In the genomic region with DNA sequence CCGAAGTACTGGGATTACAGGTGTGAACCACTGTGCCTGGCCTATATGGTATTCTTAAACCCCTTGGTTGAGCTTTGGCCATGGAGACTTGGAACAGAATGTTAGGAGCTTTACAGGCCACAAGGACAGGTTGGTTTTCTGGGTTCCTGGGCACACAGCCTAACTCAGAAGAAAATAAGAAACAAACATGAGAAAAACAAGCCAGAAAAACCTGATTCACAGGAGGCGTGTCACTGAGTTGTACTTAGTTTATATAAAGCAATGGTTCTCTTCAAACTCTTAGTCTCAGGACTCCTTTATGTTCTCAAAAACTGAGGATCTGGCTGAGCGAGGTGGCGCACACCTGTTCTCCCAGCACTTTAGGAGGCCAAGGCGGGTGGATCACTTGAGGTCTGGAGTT, we compare ENCODE assay signal across 2 cellular contexts.
TF ChIP-seq lines count a peak whose summit lies in the region.

No MANE protein-coding gene starts in this region.

TF ChIP-seq in IMR-90, 13 proteins besides CTCF, POLR2A, EP300 and RAD21:
- no peak for TF ChIP-seq SMC3 (IDR thresholded peaks at IDR 0.05; ENCODE audit: low read depth, low read length)
- TF ChIP-seq MXI1 (IDR thresholded peaks at IDR 0.05; ENCODE audit: borderline replicate concordance, low read depth, low read length), result no peak
- TF ChIP-seq, protein P1, sequence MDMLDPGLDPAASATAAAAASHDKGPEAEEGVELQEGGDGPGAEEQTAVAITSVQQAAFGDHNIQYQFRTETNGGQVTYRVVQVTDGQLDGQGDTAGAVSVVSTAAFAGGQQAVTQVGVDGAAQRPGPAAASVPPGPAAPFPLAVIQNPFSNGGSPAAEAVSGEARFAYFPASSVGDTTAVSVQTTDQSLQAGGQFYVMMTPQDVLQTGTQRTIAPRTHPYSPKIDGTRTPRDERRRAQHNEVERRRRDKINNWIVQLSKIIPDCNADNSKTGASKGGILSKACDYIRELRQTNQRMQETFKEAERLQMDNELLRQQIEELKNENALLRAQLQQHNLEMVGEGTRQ (IDR thresholded peaks at IDR 0.05; ENCODE audit: low read depth, low read length), result no peak
- no peak for TF ChIP-seq RCOR1 (IDR thresholded peaks at IDR 0.05; ENCODE audit: insufficient replicate concordance, low read length)
- no peak for TF ChIP-seq FOS (IDR thresholded peaks at IDR 0.05; ENCODE audit: low read depth, low read length)
- no peak for TF ChIP-seq CHD1 (IDR thresholded peaks at IDR 0.05; ENCODE audit: low read depth, low read length)
TF ChIP-seq in IMR-90: peak in this region for 0.

TF ChIP-seq in endothelial cell of umbilical vein, 7 proteins besides CTCF, POLR2A, EP300 and RAD21:
- no peak for TF ChIP-seq MYC (IDR thresholded peaks at IDR 0.05; ENCODE audit: low read depth, low read length)
- no peak for TF ChIP-seq MAX (IDR thresholded peaks at IDR 0.05; ENCODE audit: insufficient read depth, insufficient read length)
- no peak for TF ChIP-seq GATA2 (IDR thresholded peaks at IDR 0.05; ENCODE audit: insufficient read depth, insufficient read length, low read depth, low read length)
- no peak for TF ChIP-seq FOS (IDR thresholded peaks at IDR 0.05; ENCODE audit: borderline replicate concordance, insufficient read depth, low read length)
- no peak for TF ChIP-seq JUN (IDR thresholded peaks at IDR 0.05; ENCODE audit: borderline replicate concordance, insufficient read depth, insufficient read length, low read depth)
- no peak for TF ChIP-seq EZH2 (IDR thresholded peaks at IDR 0.05; ENCODE audit: borderline replicate concordance, low read depth, low read length, severe bottlenecking)
- TF ChIP-seq POLR2AphosphoS5 (IDR thresholded peaks at IDR 0.05; ENCODE audit: insufficient read depth, low read depth, low read length), result no peak
